Comparison of ENCODE assay signal across 8 cellular contexts in genomic region chr4:22237155-22237751, GRCh38.
DNase-seq lines count a peak whose midpoint lies in the region; ATAC-seq and TF ChIP-seq lines count a peak whose summit lies in the region.

No MANE protein-coding gene starts in this region.

- H4K20me1 ChIP-seq in Loucy (ENCODE audit: insufficient read depth, low read length, poor library complexity, severe bottlenecking) = no peaks in the 10 kb centered on the region

- H3K36me3 ChIP-seq in Loucy (ENCODE audit: insufficient read depth, low read length) = no peaks in the 10 kb centered on the region
- no peaks in the 10 kb centered on the region for H3K36me3 ChIP-seq in left ventricle myocardium inferior

- DNase-seq in D341Med (ENCODE audit: low spot score) = peak; percentile 77
- peak; percentile 40 for DNase-seq in activated CD8-positive, alpha-beta memory T cell treated with anti-CD3 and anti-CD28 coated beads, Interleukin-2, amount 50 U/mL, for 4 hours
- no peak for DNase-seq in left ventricle myocardium inferior
- peak; percentile 43 to 63 for DNase-seq in stimulated activated CD4-positive, alpha-beta T cell treated with anti-CD3 and anti-CD28 coated beads, Interleukin-2, amount 100 ng/mL, for 24 hours
- no peak for DNase-seq in occipital lobe (lab: John Stamatoyannopoulos, UW)

- no peak overlapping the region for H3K27ac ChIP-seq in left ventricle myocardium inferior (replicated peaks)

- H2AFZ ChIP-seq in Loucy (ENCODE audit: low read length) = peak overlapping the region; percentile 89

- peak overlapping the region; percentile 35 for H3K9ac ChIP-seq in Loucy (ENCODE audit: low read depth, low read length, poor library complexity, severe bottlenecking)

- TF ChIP-seq CTCF in Loucy (conservative IDR thresholded peaks at IDR 0.05; ENCODE audit: low read length) (peak; percentile 85), left ventricle myocardium inferior (IDR thresholded peaks at IDR 0.05; ENCODE audit: borderline replicate concordance) (peak; percentile 22)

- H3K27me3 ChIP-seq in Loucy (ENCODE audit: insufficient read depth, low read length, poor library complexity, severe bottlenecking) (no peaks in the 10 kb centered on the region), left ventricle myocardium inferior (ENCODE audit: low read depth) (peaks cover 16% of the 10 kb centered on the region)

- H3K4me2 ChIP-seq in Loucy (ENCODE audit: low read depth, low read length, poor library complexity, severe bottlenecking) = peak overlapping the region; percentile 73

- ATAC-seq in HG03378 (IDR thresholded peaks at IDR 0.05; ENCODE audit: unreplicated experiment) (no peak), HG02884 (IDR thresholded peaks at IDR 0.05; ENCODE audit: unreplicated experiment) (no peak)

- peaks cover 7% of the 10 kb centered on the region for H3K4me1 ChIP-seq in Loucy (ENCODE audit: insufficient read depth, low read length, poor library complexity, severe bottlenecking)
- H3K4me1 ChIP-seq in left ventricle myocardium inferior = no peaks in the 10 kb centered on the region

- H3K79me2 ChIP-seq in Loucy (ENCODE audit: insufficient read depth, low read length) = no peaks in the 10 kb centered on the region

- no peaks in the 10 kb centered on the region for H3K9me2 ChIP-seq in Loucy (replicated peaks; ENCODE audit: low read depth, low read length)

- no peaks in the 10 kb centered on the region for H3K9me3 ChIP-seq in Loucy (ENCODE audit: insufficient read depth, low read depth, low read length)
- peaks cover 6% of the 10 kb centered on the region for H3K9me3 ChIP-seq in left ventricle myocardium inferior (replicated peaks)

- no peaks in the 10 kb centered on the region for H3F3A ChIP-seq in Loucy (ENCODE audit: low read depth)

- intact Hi-C loops in left ventricle myocardium inferior (cut with micrococcal nuclease) = no loop called here

- H3K4me3 ChIP-seq in Loucy (ENCODE audit: low read length, poor library complexity, severe bottlenecking) = peak overlapping the region; percentile 74
- no peak overlapping the region for H3K4me3 ChIP-seq in left ventricle myocardium inferior

Comparison
In these comparisons a context has a peak if more than half of its experiments do, and no peak if none do; other contexts are left out.
1. DNase-seq: peak in D341Med (single experiment), activated CD8-positive, alpha-beta memory T cell treated with anti-CD3 and anti-CD28 coated beads, Interleukin-2, amount 50 U/mL, for 4 hours (single experiment) and stimulated activated CD4-positive, alpha-beta T cell treated with anti-CD3 and anti-CD28 coated beads, Interleukin-2, amount 100 ng/mL, for 24 hours (2 of 2); none in left ventricle myocardium inferior (single experiment) and occipital lobe (single experiment).